8 cellular contexts compared by ENCODE assay signal in genomic region chr1:205658943-205659581, GRCh38. TPM values are rescaled to one million over a fixed set of nuclear protein-coding genes. Genes with fewer than 3 reads are reported as not detected.
DNase-seq lines count a peak whose midpoint lies in the region; ATAC-seq, FAIRE-seq and TF ChIP-seq lines count a peak whose summit lies in the region.

No MANE protein-coding gene starts in this region.

- WGBS in ovary, 3 donors: 50 to 56% (median 51%) methylated on average over 19 to 20 of the region's 20 CpGs
- WGBS in transverse colon (ENCODE audit: low coverage in 1 of 2), 2 donors: 55% methylated on average over 17 of the region's 20 CpGs; no CpG with 5 or more reads in 1 of the 2 donors

- FAIRE-seq in frontal cortex (lab: Jason Lieb, UNC): no peak

- TF ChIP-seq EP300 in ovary (IDR thresholded peaks at IDR 0.05) (no peak), transverse colon (IDR thresholded peaks at IDR 0.05; ENCODE audit: low read depth) (no peak)

- no peak overlapping the region for H3K27ac ChIP-seq in ovary
- no peak overlapping the region for H3K27ac ChIP-seq in transverse colon

- peak; percentile 77 for ATAC-seq in GM19455 (IDR thresholded peaks at IDR 0.05; ENCODE audit: unreplicated experiment)

- H3K36me3 ChIP-seq in ovary (no peaks in the 10 kb centered on the region), transverse colon (no peaks in the 10 kb centered on the region)

- in situ Hi-C loops in transverse colon (cut with MboI; ENCODE audit: low pct_ligation_motif_present in 1 of 4, low pct_unique_long_range_greater_than_20kb in 1 of 4, low sequenced_read_pairs in 3 of 4): loop anchor here in 3 of 4 donors (5.0 to 10.0 kb wide), 4 partner anchors 56 to 134 kb away; no protein-coding TSS in a partner anchor

- H3K27me3 ChIP-seq in ovary (no peaks in the 10 kb centered on the region), transverse colon (no peaks in the 10 kb centered on the region)

- H3K4me3 ChIP-seq in ovary (no peak overlapping the region), transverse colon (no peak overlapping the region)

- intact Hi-C loops in ovary (cut with DNase I) (loop anchor here (2.0 to 5.0 kb wide), 4 partner anchors 53 to 132 kb away; no protein-coding TSS in a partner anchor), transverse colon (cut with DNase I; ENCODE audit: low total_unique reads) (loop anchor here (2.0 kb wide), 1 partner anchor 316 kb away; no protein-coding TSS in a partner anchor)

- TF ChIP-seq POLR2A in ovary (IDR thresholded peaks at IDR 0.05) (no peak), transverse colon (IDR thresholded peaks at IDR 0.05) (no peak)

- TF ChIP-seq CTCF in ovary (IDR thresholded peaks at IDR 0.05) (peak; percentile 68 to 91 (median 84)), transverse colon (IDR thresholded peaks at IDR 0.05) (peak; percentile 79 to 93 (median 85))

- H3K9me3 ChIP-seq in ovary (no peaks in the 10 kb centered on the region), transverse colon (no peaks in the 10 kb centered on the region)

- H3K4me1 ChIP-seq in ovary (ENCODE audit: insufficient read depth) (peaks cover 3% of the 10 kb centered on the region), transverse colon (peaks cover 0 to 12% (median 5%) of the 10 kb centered on the region in 4 donors)

- DNase-seq in CD1c-positive myeloid dendritic cell (ENCODE audit: extremely low spot score) (peak; percentile 83), HuH-7.5 (ENCODE audit: low spot score) (peak; percentile 89), RPMI8226 (peak; percentile 88), frontal cortex (ENCODE audit: low spot score in 2 of 2) (peak; percentile 78 to 90), ovary (peak; percentile 80 to 91 (median 86)), transverse colon (peak; percentile 81)
- DNase-seq in activated effector memory CD4-positive, alpha-beta T cell treated with anti-CD3 and anti-CD28 coated beads, Interleukin-2, amount 50 U/mL, for 16 hours: peak; percentile 90

RNA-seq across cellular contexts. Expression of gene SLC45A3, which starts 21.2 kb away (rescaled TPM):
- total RNA-seq in frontal cortex (2.0 TPM), ovary (1 to 10 TPM; 1.5 to 9.5 (median 5.8) TPM), transverse colon (10 to 100 TPM; 12.2 to 29.1 (median 17.0) TPM)
- 1 to 10 TPM; 3.4 to 3.5 TPM for polyA plus RNA-seq in ovary

RNA-seq across cellular contexts. Expression of gene ELK4, which starts 27.3 kb away (rescaled TPM):
- total RNA-seq in frontal cortex (6.9 TPM), ovary (10 to 100 TPM; 16.3 to 69.5 (median 55.1) TPM), transverse colon (10 to 100 TPM; 16.0 to 24.1 (median 19.7) TPM)
- 10 to 100 TPM in 1 of 2 donors, 1 to 10 TPM in 1; 5.8 to 14.0 TPM for polyA plus RNA-seq in ovary
